In genomic region chr1:182625716-182626504, GRCh38 we compare ENCODE assay signal across 20 cellular contexts. TPM values are rescaled to one million over a fixed set of nuclear protein-coding genes. Genes with fewer than 3 reads are reported as not detected.
A peak's percentile ranks its signal among the peaks of the same experiment; 100 is the strongest.
DNase-seq lines count a peak whose midpoint lies in the region; ATAC-seq and TF ChIP-seq lines count a peak whose summit lies in the region.
"Had no signal": no experiment of that assay in that cellular context is flagged by ENCODE, and none has a peak within 500 bp of the region (broad histone marks: within the 10 kb centered on the region; RNA-seq: fewer than 3 reads in every experiment).

No MANE protein-coding gene starts in this region.

- peaks cover 2% of the 10 kb centered on the region for H3K36me3 Mint-ChIP-seq in natural killer cell treated with Interleukin-12 subunit alpha and Interleukin-12 subunit beta and Interleukin-15 and Interleukin-18, amount 100 ng/mL, for 72 hours
- H3K36me3 Mint-ChIP-seq in natural killer cell, result peaks cover 3% of the 10 kb centered on the region
- H3K36me3 Mint-ChIP-seq in chondrocyte (ENCODE audit: low read depth), result no peaks in the 10 kb centered on the region
- H3K36me3 Mint-ChIP-seq: activated CD4-positive, alpha-beta memory T cell treated with anti-CD3 and anti-CD28 coated beads for 36 hours had no signal

- 10 to 42% methylated on average over 1 of the region's 1 CpG for WGBS in thyroid gland, 2 donors

- peaks cover 19% of the 10 kb centered on the region for H3K4me1 ChIP-seq in MM.1S (ENCODE audit: low read length)
- peaks cover 20 to 48% of the 10 kb centered on the region in 2 donors for H3K4me1 ChIP-seq in thyroid gland

- TF ChIP-seq POLR2A in thyroid gland (IDR thresholded peaks at IDR 0.05), result no peak

- no peak overlapping the region for H3K9ac ChIP-seq in MM.1S (ENCODE audit: low read length)

- H3K36me3 ChIP-seq in MM.1S (replicated peaks; ENCODE audit: insufficient read depth, low read length), result no peaks in the 10 kb centered on the region
- no peaks in the 10 kb centered on the region for H3K36me3 ChIP-seq in thyroid gland
- no peaks in the 10 kb centered on the region for H3K36me3 ChIP-seq in WERI-Rb-1
- H3K36me3 ChIP-seq: brain microvascular endothelial cell had no signal

- H3K4me2 ChIP-seq in MM.1S (ENCODE audit: low read depth, low read length), result 0 out of 2 replicates have a peak overlapping the region, but pooled peaks have one; percentile 5

- no peaks in the 10 kb centered on the region for H4K20me1 ChIP-seq in MM.1S (ENCODE audit: insufficient read depth, low read length)

- peaks cover 8 to 9% of the 10 kb centered on the region in 2 donors for H3K27me3 Mint-ChIP-seq in natural killer cell treated with Interleukin-12 subunit alpha and Interleukin-12 subunit beta and Interleukin-15 and Interleukin-18, amount 100 ng/mL, for 72 hours
- H3K27me3 Mint-ChIP-seq in natural killer cell (ENCODE audit: low read depth in 2 of 2), result peaks cover 34 to 60% of the 10 kb centered on the region in 2 donors
- no peaks in the 10 kb centered on the region for H3K27me3 Mint-ChIP-seq in chondrocyte (ENCODE audit: low read depth)

- H3K9me2 ChIP-seq in MM.1S (replicated peaks; ENCODE audit: insufficient read depth, low read length), result no peaks in the 10 kb centered on the region

- H3K4me3 ChIP-seq in MM.1S (ENCODE audit: low read length), result no peak overlapping the region
- H3K4me3 ChIP-seq in thyroid gland (replicated peaks in 1 of 3), result no peak overlapping the region
- no peak overlapping the region for H3K4me3 ChIP-seq in WERI-Rb-1 (ENCODE audit: low read depth, low read length)

- H3K27ac Mint-ChIP-seq in natural killer cell treated with Interleukin-12 subunit alpha and Interleukin-12 subunit beta and Interleukin-15 and Interleukin-18, amount 100 ng/mL, for 72 hours, result peak overlapping the region; percentile 24 to 69
- H3K27ac Mint-ChIP-seq in natural killer cell (no peak overlapping the region), chondrocyte (ENCODE audit: unreplicated experiment) (peak overlapping the region; percentile 4)

- H3K27me3 ChIP-seq in MM.1S (replicated peaks; ENCODE audit: insufficient read depth, low read length) (no peaks in the 10 kb centered on the region), thyroid gland (no peaks in the 10 kb centered on the region), WERI-Rb-1 (ENCODE audit: insufficient read depth, low read depth, severe bottlenecking) (no peaks in the 10 kb centered on the region)
- H3K27me3 ChIP-seq: brain microvascular endothelial cell had no signal

- no peaks in the 10 kb centered on the region for H3K79me2 ChIP-seq in MM.1S (ENCODE audit: low read length)

- peaks cover 55 to 67% of the 10 kb centered on the region in 2 donors for H3K4me1 Mint-ChIP-seq in natural killer cell treated with Interleukin-12 subunit alpha and Interleukin-12 subunit beta and Interleukin-15 and Interleukin-18, amount 100 ng/mL, for 72 hours (ENCODE audit: low read depth in 2 of 2)
- H3K4me1 Mint-ChIP-seq in natural killer cell (peaks cover 28 to 31% of the 10 kb centered on the region in 2 donors), chondrocyte (ENCODE audit: low read depth) (peaks cover 56% of the 10 kb centered on the region)

- H3K9me3 ChIP-seq in MM.1S (replicated peaks; ENCODE audit: insufficient read depth, low read length) (no peaks in the 10 kb centered on the region), thyroid gland (no peaks in the 10 kb centered on the region), WERI-Rb-1 (ENCODE audit: severe bottlenecking) (no peaks in the 10 kb centered on the region)

- no peak for DNase-seq in natural killer cell treated with Interleukin-12 subunit alpha and Interleukin-12 subunit beta and Interleukin-15 and Interleukin-18, amount 100 ng/mL, for 72 hours (ENCODE audit: low spot score)
- DNase-seq in natural killer cell, result no peak
- DNase-seq in MM.1S, result no peak
- no peak for DNase-seq in chondrocyte (ENCODE audit: low spot score)
- DNase-seq in thyroid gland, result no peak
- DNase-seq in WERI-Rb-1, result no peak
- DNase-seq in stimulated activated CD4-positive, alpha-beta T cell treated with anti-CD3 and anti-CD28 coated beads, Interleukin-4, amount 100 ng/mL, for 24 hours, result no peak
- DNase-seq: activated CD4-positive, alpha-beta memory T cell treated with anti-CD3 and anti-CD28 coated beads for 36 hours; activated effector memory CD4-positive, alpha-beta T cell treated with anti-CD3 and anti-CD28 coated beads, Interleukin-2, amount 50 U/mL, for 16 hours; brain microvascular endothelial cell; DMS 273 treated with DMSO at 0.1 percent for 48 hours; Karpas-422; NCI-H187 treated with DMSO at 0.1 percent for 48 hours; NCI-H526 treated with DMSO at 0.1 percent for 48 hours; posterior cingulate gyrus; RPMI8226; stimulated activated CD4-positive, alpha-beta T cell treated with anti-CD3 and anti-CD28 coated beads, Interleukin-15, amount 100 ng/mL, for 24 hours; T1000 had no signal

- ATAC-seq in natural killer cell treated with Interleukin-12 subunit alpha and Interleukin-12 subunit beta and Interleukin-15 and Interleukin-18, amount 100 ng/mL, for 72 hours, result no peak
- no peak for ATAC-seq in natural killer cell
- ATAC-seq in GM18870 (IDR thresholded peaks at IDR 0.05; ENCODE audit: unreplicated experiment), result no peak

- H3K27ac ChIP-seq in MM.1S (ENCODE audit: low read length) (no peak overlapping the region), thyroid gland (peak overlapping the region in 2 of 3 donors; percentile 49 to 54), WERI-Rb-1 (no peak overlapping the region)
- H3K27ac ChIP-seq: brain microvascular endothelial cell had no signal

- no peaks in the 10 kb centered on the region for H3F3A ChIP-seq in MM.1S (ENCODE audit: insufficient read depth, low read length)

- H2AFZ ChIP-seq in MM.1S (ENCODE audit: low read length), result no peak overlapping the region

- TF ChIP-seq CTCF in natural killer cell (IDR thresholded peaks at IDR 0.05), result no peak
- no peak for TF ChIP-seq CTCF in MM.1S (IDR thresholded peaks at IDR 0.05; ENCODE audit: low read length)
- TF ChIP-seq CTCF in chondrocyte (IDR thresholded peaks at IDR 0.05), result no peak
- no peak for TF ChIP-seq CTCF in thyroid gland (IDR thresholded peaks at IDR 0.05)
- TF ChIP-seq CTCF in WERI-Rb-1 (IDR thresholded peaks at IDR 0.05; ENCODE audit: low read depth, low read length), result no peak

- intact Hi-C loops in natural killer cell (cut with micrococcal nuclease), result no loop called here
- intact Hi-C loops in thyroid gland (cut with DNase I), result no loop called here

- H3K9me3 Mint-ChIP-seq in natural killer cell treated with Interleukin-12 subunit alpha and Interleukin-12 subunit beta and Interleukin-15 and Interleukin-18, amount 100 ng/mL, for 72 hours, result no peaks in the 10 kb centered on the region
- H3K9me3 Mint-ChIP-seq in natural killer cell (no peaks in the 10 kb centered on the region), chondrocyte (ENCODE audit: low read depth) (peaks cover 3% of the 10 kb centered on the region)

- peak overlapping the region; percentile 6 for H3K4me3 Mint-ChIP-seq in natural killer cell treated with Interleukin-12 subunit alpha and Interleukin-12 subunit beta and Interleukin-15 and Interleukin-18, amount 100 ng/mL, for 72 hours
- no peak overlapping the region for H3K4me3 Mint-ChIP-seq in natural killer cell
- H3K4me3 Mint-ChIP-seq in chondrocyte (ENCODE audit: unreplicated experiment), result no peak overlapping the region

RNA-seq across cellular contexts. Expression of gene RGS16, which starts 21.7 kb away (rescaled TPM):
- 100 to 1,000 TPM in 1 of 2 donors, 10 to 100 TPM in 1; 33.0 to 102 TPM for total RNA-seq in natural killer cell treated with Interleukin-12 subunit alpha and Interleukin-12 subunit beta and Interleukin-15 and Interleukin-18, amount 100 ng/mL, for 72 hours
- total RNA-seq in natural killer cell (1 to 10 TPM; 1.3 to 9.6 (median 4.2) TPM), chondrocyte (0.56 to 7.7 TPM (median 7.0 TPM) in 3 replicates), thyroid gland (10 to 100 TPM; 22.2 to 35.7 (median 29.1) TPM)

RNA-seq across cellular contexts. Expression of gene RNASEL, which starts 36.9 kb away (rescaled TPM):
- total RNA-seq in natural killer cell treated with Interleukin-12 subunit alpha and Interleukin-12 subunit beta and Interleukin-15 and Interleukin-18, amount 100 ng/mL, for 72 hours, result 1 to 10 TPM; 3.0 to 5.1 TPM
- 1 to 10 TPM; 3.3 to 5.8 (median 4.8) TPM for total RNA-seq in natural killer cell
- 3.5 to 5.2 TPM (median 4.0 TPM) in 3 replicates for total RNA-seq in chondrocyte
- total RNA-seq in thyroid gland, result 10 to 100 TPM; 12.3 to 17.9 (median 15.3) TPM

RNA-seq across cellular contexts. Expression of gene RGS8, which starts 58.5 kb away (rescaled TPM):
- total RNA-seq in natural killer cell treated with Interleukin-12 subunit alpha and Interleukin-12 subunit beta and Interleukin-15 and Interleukin-18, amount 100 ng/mL, for 72 hours, result not detected
- total RNA-seq in natural killer cell, result not detected
- total RNA-seq in chondrocyte, result 0.17 TPM in 1 of 3 replicates, not detected in the others
- total RNA-seq in thyroid gland, result 1 to 10 TPM; 2.4 to 5.9 (median 5.0) TPM
- total RNA-seq: glomerular endothelial cell had no signal

Comparison
In these comparisons a context has a peak if more than half of its experiments do, and no peak if none do; other contexts are left out.
1. H3K27ac Mint-ChIP-seq: peak in natural killer cell treated with Interleukin-12 subunit alpha and Interleukin-12 subunit beta and Interleukin-15 and Interleukin-18, amount 100 ng/mL, for 72 hours (2 of 2) and chondrocyte (single experiment); none in natural killer cell (0 of 2).
2. H3K27ac ChIP-seq: peak in thyroid gland (2 of 3); none in MM.1S (single experiment) and WERI-Rb-1 (single experiment).